In the genomic region with DNA sequence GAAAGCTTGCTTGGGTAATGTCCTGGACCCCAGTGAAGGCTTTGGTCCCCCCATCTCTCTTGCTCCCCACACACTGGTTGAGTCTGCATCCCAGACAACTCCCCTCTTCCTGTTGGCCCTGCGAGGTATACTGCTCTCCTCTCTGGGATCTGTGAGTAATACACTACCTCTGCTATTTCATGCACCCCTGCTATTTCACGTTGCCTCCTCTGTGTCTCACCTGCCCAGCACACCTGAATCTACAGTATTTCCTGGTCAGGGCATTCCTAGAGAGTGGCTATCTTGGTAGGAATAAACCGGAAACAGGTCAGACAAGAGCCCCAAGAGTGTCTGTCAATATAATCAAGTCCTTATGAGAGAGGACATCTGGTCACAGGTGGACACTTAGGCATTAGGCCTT, we compare ENCODE assay signal across 27 cellular contexts.
"Had no signal": no experiment of that assay in that cellular context is flagged by ENCODE, and none has a peak within 500 bp of the region (broad histone marks: within the 10 kb centered on the region; RNA-seq: fewer than 3 reads in every experiment).

No MANE protein-coding gene starts in this region.

- FAIRE-seq: bronchial epithelial cell, RCC 7860 had no signal

- H3K4me3 ChIP-seq: ascending aorta, body of pancreas had no signal

- H3K36me3 ChIP-seq: ascending aorta had no signal

- H3K9me3 ChIP-seq: ascending aorta, body of pancreas had no signal

- H3K27me3 ChIP-seq: ascending aorta, body of pancreas had no signal

- H3K27ac ChIP-seq: ascending aorta, body of pancreas had no signal

- ATAC-seq: activated CD8-positive, alpha-beta memory T cell treated with anti-CD3 and anti-CD28 coated beads, Interleukin-2, amount 10 ng/mL, durations not matched to agents 7 days and 5 days; activated naive CD4-positive, alpha-beta T cell treated with anti-CD3 and anti-CD28 coated beads, Interleukin-2, amount 50 U/mL, for 72 hours; activated naive CD8-positive, alpha-beta T cell treated with anti-CD3 and anti-CD28 coated beads, Interleukin-2, amount 50 U/mL, for 24 hours; body of pancreas; PC-3; T-helper 17 cell had no signal

- DNase-seq: activated B cell treated with CpG ODN at 0.5 μM for 24 hours; activated CD4-positive, alpha-beta T cell treated with anti-CD3 and anti-CD28 coated beads for 1 hour; activated CD4-positive, alpha-beta T cell treated with anti-CD3 and anti-CD28 coated beads, Interleukin-2, amount 10 ng/mL, durations not matched to agents 24 days and 14 days; activated CD4-positive, alpha-beta T cell treated with anti-CD3 and anti-CD28 coated beads, Interleukin-2, amount 50 U/mL, for 48 hours; activated CD8-positive, alpha-beta memory T cell treated with anti-CD3 and anti-CD28 coated beads, Interleukin-2, amount 10 ng/mL, durations not matched to agents 7 days and 5 days; activated effector memory CD4-positive, alpha-beta T cell treated with anti-CD3 and anti-CD28 coated beads, Interleukin-2, amount 50 U/mL, for 16 hours; activated naive CD4-positive, alpha-beta T cell treated with Interleukin-2 at 50 U/mL for 16 hours; activated naive CD8-positive, alpha-beta T cell treated with anti-CD3 and anti-CD28 coated beads, Interleukin-2, amount 50 U/mL, for 24 hours; activated T-cell treated with anti-CD3 and anti-CD28 coated beads, Interleukin-2, amount 50 U/mL, for 24 hours; amniotic stem cell; body of pancreas; central memory CD4-positive, alpha-beta T cell; MM.1S; NCI-H1105; NCI-H1436; NCI-H187; NCI-H2171; NCI-H2227 treated with DMSO at 0.1 percent for 48 hours; NCI-H69; PC-3; SIG-M5; T-helper 17 cell; T-helper 9 cell had no signal

- H3K4me1 ChIP-seq: ascending aorta, body of pancreas had no signal
